In genomic region chr2:127643698-127644660, GRCh38 we compare ENCODE assay signal across 14 cellular contexts. TPM values are rescaled to one million over a fixed set of nuclear protein-coding genes. Genes with fewer than 3 reads are reported as not detected.
DNase-seq lines count a peak whose midpoint lies in the region; ATAC-seq, FAIRE-seq and TF ChIP-seq lines count a peak whose summit lies in the region.
"Had no signal": no experiment of that assay in that cellular context is flagged by ENCODE, and none has a peak within 500 bp of the region (broad histone marks: within the 10 kb centered on the region; RNA-seq: fewer than 3 reads in every experiment).

No MANE protein-coding gene starts in this region.

- TF ChIP-seq CTCF in HepG2 (CRISPR knock-in tag; IDR thresholded peaks at IDR 0.05) = peak; percentile 56
- TF ChIP-seq CTCF in right lobe of liver (IDR thresholded peaks at IDR 0.05) = peak in 1 of 4 donors; percentile 7
- TF ChIP-seq CTCF in brain microvascular endothelial cell (IDR thresholded peaks at IDR 0.05; ENCODE audit: low read depth, low read length, missing control alignments) = peak; percentile 9
- TF ChIP-seq CTCF in neural crest cell (conservative IDR thresholded peaks at IDR 0.05) = no peak

- H3K27ac ChIP-seq in HepG2 (ENCODE audit: extremely low read length, insufficient read depth, low read length) (no peak overlapping the region), right lobe of liver (no peak overlapping the region), brain microvascular endothelial cell (no peak overlapping the region)
- H3K27ac ChIP-seq: foreskin keratinocyte had no signal

- H3K79me2 ChIP-seq in HepG2 (ENCODE audit: insufficient read depth, low read length) = no peaks in the 10 kb centered on the region

- H3K4me1 ChIP-seq in HepG2 (ENCODE audit: insufficient read depth, low read length) (peaks cover 65% of the 10 kb centered on the region), right lobe of liver (peaks cover 0 to 12% (median 5%) of the 10 kb centered on the region in 4 donors)
- H3K4me1 ChIP-seq: foreskin keratinocyte had no signal

- H3K4me1 Mint-ChIP-seq in neural crest cell = peaks cover 45% of the 10 kb centered on the region

- no TSS peak for BruUV-seq in HepG2 (replicated peaks; lab: Mats Ljungman, UMichigan)

- ATAC-seq in HepG2 (no peak), right lobe of liver (no peak), HG02678 (IDR thresholded peaks at IDR 0.05; ENCODE audit: unreplicated experiment) (no peak), left lobe of liver (no peak)
- ATAC-seq: foreskin keratinocyte had no signal

- H3K4me2 ChIP-seq in HepG2 (ENCODE audit: low read depth, low read length) = no peak overlapping the region

- H3K27me3 ChIP-seq in HepG2 (ENCODE audit: control insufficient read depth in 1 of 2, insufficient read depth in 2 of 2, low read length in 2 of 2) (peaks cover 6 to 56% of the 10 kb centered on the region in 2 experiments), right lobe of liver (no peaks in the 10 kb centered on the region), brain microvascular endothelial cell (replicated peaks) (no peaks in the 10 kb centered on the region)
- H3K27me3 ChIP-seq: foreskin keratinocyte had no signal

- TF ChIP-seq EP300 in HepG2 (IDR thresholded peaks at IDR 0.05; ENCODE audit: low read depth in 2 of 2, low read length in 2 of 2) = no peak
- no peak for TF ChIP-seq EP300 in HepG2 (CRISPR knock-in tag; IDR thresholded peaks at IDR 0.05; ENCODE audit: borderline replicate concordance)

- TF ChIP-seq POLR2A in HepG2 (IDR thresholded peaks at IDR 0.05; ENCODE audit: insufficient read depth in 1 of 2, low read depth in 2 of 2, low read length in 2 of 2) (no peak), right lobe of liver (IDR thresholded peaks at IDR 0.05) (no peak)

- no peaks in the 10 kb centered on the region for H3K27me3 Mint-ChIP-seq in neural crest cell (ENCODE audit: low read depth)

- no peaks in the 10 kb centered on the region for H4K20me1 ChIP-seq in HepG2 (ENCODE audit: insufficient read depth, low read length)

- H3K9me3 Mint-ChIP-seq in neural crest cell = no peaks in the 10 kb centered on the region

- H3K4me3 Mint-ChIP-seq in neural crest cell = no peak overlapping the region

- no peak for DNase-seq in HepG2 (ENCODE audit: low spot score)
- DNase-seq in right lobe of liver = no peak
- no peak for DNase-seq in brain microvascular endothelial cell
- no peak for DNase-seq in neural crest cell (ENCODE audit: low read depth, low spot score)
- no peak for DNase-seq in middle frontal gyrus (ENCODE audit: extremely low spot score, low spot score)
- no peak for DNase-seq in Kasumi-1 (lab: John Stamatoyannopoulos, UW)
- no peak for DNase-seq in left lobe of liver (ENCODE audit: low spot score)
- DNase-seq: foreskin keratinocyte; kidney glomerular epithelial cell; stimulated activated CD4-positive, alpha-beta T cell treated with anti-CD3 and anti-CD28 coated beads, Interleukin-12 subunit alpha, Interleukin-12 subunit beta, amount 100 ng/mL, for 4 hours had no signal

- FAIRE-seq in HepG2 (lab: Jason Lieb, UNC) = no peak

- WGBS in HepG2 (ENCODE audit: low lambda C conversion rate) = 68% methylated on average over 18 of the region's 20 CpGs
- WGBS in right lobe of liver (ENCODE audit: insufficient coverage, low coverage, low lambda C conversion rate, missing lambda C conversion rate) = 100% methylated on average over 2 of the region's 20 CpGs

- H3K36me3 ChIP-seq in HepG2 (replicated peaks in 1 of 2; ENCODE audit: control insufficient read depth in 1 of 2, insufficient read depth in 2 of 2, low read length in 2 of 2) = no peaks in the 10 kb centered on the region
- no peaks in the 10 kb centered on the region for H3K36me3 ChIP-seq in right lobe of liver
- no peaks in the 10 kb centered on the region for H3K36me3 ChIP-seq in brain microvascular endothelial cell (replicated peaks)

- no peak overlapping the region for H2AFZ ChIP-seq in HepG2 (ENCODE audit: low read length)

- intact Hi-C loops in HepG2 (cut with micrococcal nuclease; ENCODE audit: unreplicated experiment) = loop anchor here (10.0 kb wide), 1 partner anchor 109 kb away; the partner anchor contains the start of gene MYO7B
- intact Hi-C loops in right lobe of liver (cut with DNase I) = no loop called here

- no peaks in the 10 kb centered on the region for H3K36me3 Mint-ChIP-seq in neural crest cell (ENCODE audit: low read depth)

- no peak for TF ChIP-seq RAD21 in HepG2 (CRISPR knock-in tag; IDR thresholded peaks at IDR 0.05)

- CTCF ChIA-PET in HepG2 (lab: Yijun Ruan, JAX; ENCODE audit: low intra/inter-chr PET ratio, low total read pairs) = no interaction called here

- H3K4me3 ChIP-seq in HepG2 (replicated peaks in 1 of 3; ENCODE audit: insufficient read depth in 1 of 3, low read depth in 2 of 3, low read length in 3 of 3) = no peak overlapping the region
- no peak overlapping the region for H3K4me3 ChIP-seq in right lobe of liver
- no peak overlapping the region for H3K4me3 ChIP-seq in brain microvascular endothelial cell (ENCODE audit: low read depth, low read length)

- POLR2A ChIA-PET in HepG2 (lab: Yijun Ruan, JAX) = no interaction called here

- peak overlapping the region; percentile 84 for H3K27ac Mint-ChIP-seq in neural crest cell (ENCODE audit: unreplicated experiment)

- H3K9me3 ChIP-seq in HepG2 (ENCODE audit: low read length) (no peaks in the 10 kb centered on the region), right lobe of liver (no peaks in the 10 kb centered on the region)

- H3K9ac ChIP-seq in HepG2 (ENCODE audit: insufficient read depth, low read depth, low read length) = no peak overlapping the region

- in situ Hi-C loops in HepG2 (cut with HindIII; ENCODE audit: extremely low pct_ligation_motif_present, low pct_unique_long_range_greater_than_20kb) = no loop called here
- in situ Hi-C loops in brain microvascular endothelial cell (cut with HindIII; ENCODE audit: low pct_ligation_motif_present, low sequenced_read_pairs) = no loop called here

RNA-seq across cellular contexts. Expression of gene GPR17, which starts 2.0 kb away (rescaled TPM):
- not detected in 2 replicates for total RNA-seq in HepG2 (2016; rRNA removed; fragmentation: Illumina TruSeq; extraction: Trizol)
- not detected in 2 replicates for total RNA-seq in HepG2 (2016; cell fraction: cytosol; rRNA removed; fragmentation: Illumina TruSeq; extraction: Trizol; ENCODE audit: low read depth)
- not detected in 2 replicates for total RNA-seq in HepG2 (2016; cell fraction: insoluble cytoplasmic fraction; rRNA removed; fragmentation: Illumina TruSeq; extraction: Trizol)
- not detected in 2 replicates for total RNA-seq in HepG2 (2016; cell fraction: membrane; rRNA removed; fragmentation: Illumina TruSeq; extraction: Trizol)
- not detected in 2 replicates for total RNA-seq in HepG2 (2016; cell fraction: nucleus; rRNA removed; fragmentation: Illumina TruSeq; extraction: Trizol)
- not detected in 2 replicates for polyA plus RNA-seq in HepG2 (2011; rRNA removed)
- not detected in 2 replicates for polyA plus RNA-seq in HepG2 (2011; cell fraction: cytosol; rRNA removed)
- not detected in 2 replicates for polyA plus RNA-seq in HepG2 (2011; cell fraction: nucleus; rRNA removed)
- polyA plus RNA-seq in HepG2 (2012) = not detected in 2 replicates
- polyA plus RNA-seq in HepG2 (2016; cell fraction: cytosol; fragmentation: Illumina TruSeq; extraction: Trizol; ENCODE audit: low read depth) = not detected in 2 replicates
- not detected in 2 replicates for polyA plus RNA-seq in HepG2 (2016; cell fraction: insoluble cytoplasmic fraction; fragmentation: Illumina TruSeq; extraction: Trizol; ENCODE audit: low read depth)
- polyA plus RNA-seq in HepG2 (2016; cell fraction: membrane; fragmentation: Illumina TruSeq; extraction: Trizol; ENCODE audit: low read depth) = not detected in 2 replicates
- polyA plus RNA-seq in HepG2 (2016; cell fraction: nucleus; fragmentation: Illumina TruSeq; extraction: Trizol; ENCODE audit: insufficient read depth, low read depth) = not detected in 2 replicates
- 0.08 TPM in 1 of 2 replicates, not detected in the other for polyA minus RNA-seq in HepG2 (2011; rRNA and poly(A)+ RNA removed; ENCODE audit: low replicate concordance)
- polyA minus RNA-seq in HepG2 (2011; cell fraction: cytosol; rRNA and poly(A)+ RNA removed) = not detected in 2 replicates
- not detected in 2 replicates for polyA minus RNA-seq in HepG2 (2011; cell fraction: nucleus; rRNA and poly(A)+ RNA removed)
- total RNA-seq in right lobe of liver = not detected
- 6.4 and 7.7 TPM in 2 replicates for total RNA-seq in neural crest cell
- not detected for total RNA-seq in left lobe of liver
- total RNA-seq: activated CD8-positive, alpha-beta memory T cell treated with anti-CD3 and anti-CD28 coated beads for 36 hours; dermis microvascular lymphatic vessel endothelial cell; foreskin keratinocyte; T-helper 2 cell treated with Interferon-gamma antibody and Interleukin-4, amounts not matched to agents 100 ng/mL and 5 ng/mL, for 36 hours had no signal
- polyA plus RNA-seq: foreskin keratinocyte had no signal

RNA-seq across cellular contexts. Expression of gene LIMS2, which starts 31.4 kb away (rescaled TPM):
- total RNA-seq in HepG2 (2016; rRNA removed; fragmentation: Illumina TruSeq; extraction: Trizol) (0.90 and 1.0 TPM in 2 replicates), right lobe of liver (10 to 100 TPM in 5 of 6 experiments, 1 to 10 TPM in 1; 6.6 to 37.7 (median 19.5) TPM), neural crest cell (7.6 and 8.8 TPM in 2 replicates), left lobe of liver (31.0 TPM)
- total RNA-seq in HepG2 (2016; cell fraction: cytosol; rRNA removed; fragmentation: Illumina TruSeq; extraction: Trizol; ENCODE audit: low read depth) = 1.9 and 3.6 TPM in 2 replicates
- 0.85 and 1.2 TPM in 2 replicates for total RNA-seq in HepG2 (2016; cell fraction: insoluble cytoplasmic fraction; rRNA removed; fragmentation: Illumina TruSeq; extraction: Trizol)
- 2.6 and 3.9 TPM in 2 replicates for total RNA-seq in HepG2 (2016; cell fraction: membrane; rRNA removed; fragmentation: Illumina TruSeq; extraction: Trizol)
- total RNA-seq in HepG2 (2016; cell fraction: nucleus; rRNA removed; fragmentation: Illumina TruSeq; extraction: Trizol) = 0.56 and 0.81 TPM in 2 replicates
- 1.9 and 2.0 TPM in 2 replicates for polyA plus RNA-seq in HepG2 (2011; rRNA removed)
- polyA plus RNA-seq in HepG2 (2011; cell fraction: cytosol; rRNA removed) = 2.1 and 3.1 TPM in 2 replicates
- polyA plus RNA-seq in HepG2 (2011; cell fraction: nucleus; rRNA removed) = 2.0 and 2.2 TPM in 2 replicates
- 2.1 and 3.9 TPM in 2 replicates for polyA plus RNA-seq in HepG2 (2012)
- polyA plus RNA-seq in HepG2 (2016; cell fraction: cytosol; fragmentation: Illumina TruSeq; extraction: Trizol; ENCODE audit: low read depth) = 8.9 and 10.7 TPM in 2 replicates
- 2.4 and 3.4 TPM in 2 replicates for polyA plus RNA-seq in HepG2 (2016; cell fraction: insoluble cytoplasmic fraction; fragmentation: Illumina TruSeq; extraction: Trizol; ENCODE audit: low read depth)
- polyA plus RNA-seq in HepG2 (2016; cell fraction: membrane; fragmentation: Illumina TruSeq; extraction: Trizol; ENCODE audit: low read depth) = 8.6 and 9.2 TPM in 2 replicates
- polyA plus RNA-seq in HepG2 (2016; cell fraction: nucleus; fragmentation: Illumina TruSeq; extraction: Trizol; ENCODE audit: insufficient read depth, low read depth) = 1.5 TPM in 2 replicates
- polyA minus RNA-seq in HepG2 (2011; rRNA and poly(A)+ RNA removed; ENCODE audit: low replicate concordance) = 0.07 and 4.5 TPM in 2 replicates
- polyA minus RNA-seq in HepG2 (2011; cell fraction: cytosol; rRNA and poly(A)+ RNA removed) = 1.2 and 1.9 TPM in 2 replicates
- polyA minus RNA-seq in HepG2 (2011; cell fraction: nucleus; rRNA and poly(A)+ RNA removed) = 1.2 and 1.6 TPM in 2 replicates

RNA-seq across cellular contexts. Expression of gene SFT2D3, which starts 57.3 kb away (rescaled TPM):
- total RNA-seq in HepG2 (2016; rRNA removed; fragmentation: Illumina TruSeq; extraction: Trizol) (4.6 and 9.4 TPM in 2 replicates), right lobe of liver (1 to 10 TPM; 1.6 to 4.7 (median 3.4) TPM), neural crest cell (18.8 TPM in 2 replicates), left lobe of liver (3.7 TPM)
- total RNA-seq in HepG2 (2016; cell fraction: cytosol; rRNA removed; fragmentation: Illumina TruSeq; extraction: Trizol; ENCODE audit: low read depth) = 1.4 and 1.5 TPM in 2 replicates
- total RNA-seq in HepG2 (2016; cell fraction: insoluble cytoplasmic fraction; rRNA removed; fragmentation: Illumina TruSeq; extraction: Trizol) = 5.2 and 9.2 TPM in 2 replicates
- total RNA-seq in HepG2 (2016; cell fraction: membrane; rRNA removed; fragmentation: Illumina TruSeq; extraction: Trizol) = 4.6 and 5.1 TPM in 2 replicates
- total RNA-seq in HepG2 (2016; cell fraction: nucleus; rRNA removed; fragmentation: Illumina TruSeq; extraction: Trizol) = 10.3 and 11.4 TPM in 2 replicates
- polyA plus RNA-seq in HepG2 (2011; rRNA removed) = 8.3 and 8.7 TPM in 2 replicates
- polyA plus RNA-seq in HepG2 (2011; cell fraction: cytosol; rRNA removed) = 6.8 and 9.4 TPM in 2 replicates
- 3.7 and 4.4 TPM in 2 replicates for polyA plus RNA-seq in HepG2 (2011; cell fraction: nucleus; rRNA removed)
- polyA plus RNA-seq in HepG2 (2012) = not detected in 2 replicates
- polyA plus RNA-seq in HepG2 (2016; cell fraction: cytosol; fragmentation: Illumina TruSeq; extraction: Trizol; ENCODE audit: low read depth) = 1.3 and 1.4 TPM in 2 replicates
- 5.4 and 7.0 TPM in 2 replicates for polyA plus RNA-seq in HepG2 (2016; cell fraction: insoluble cytoplasmic fraction; fragmentation: Illumina TruSeq; extraction: Trizol; ENCODE audit: low read depth)
- polyA plus RNA-seq in HepG2 (2016; cell fraction: membrane; fragmentation: Illumina TruSeq; extraction: Trizol; ENCODE audit: low read depth) = 3.0 and 4.0 TPM in 2 replicates
- 13.6 and 14.0 TPM in 2 replicates for polyA plus RNA-seq in HepG2 (2016; cell fraction: nucleus; fragmentation: Illumina TruSeq; extraction: Trizol; ENCODE audit: insufficient read depth, low read depth)
- 2.4 and 7.5 TPM in 2 replicates for polyA minus RNA-seq in HepG2 (2011; rRNA and poly(A)+ RNA removed; ENCODE audit: low replicate concordance)
- 6.5 and 7.2 TPM in 2 replicates for polyA minus RNA-seq in HepG2 (2011; cell fraction: cytosol; rRNA and poly(A)+ RNA removed)
- polyA minus RNA-seq in HepG2 (2011; cell fraction: nucleus; rRNA and poly(A)+ RNA removed) = 16.4 and 17.5 TPM in 2 replicates
